Comparison of ENCODE assay signal across 8 cellular contexts in genomic region chr9:106878943-106879916, GRCh38. TPM values are rescaled to one million over a fixed set of nuclear protein-coding genes. Genes with fewer than 3 reads are reported as not detected.
A peak's percentile ranks its signal among the peaks of the same experiment; 100 is the strongest.
DNase-seq lines count a peak whose midpoint lies in the region; ATAC-seq and TF ChIP-seq lines count a peak whose summit lies in the region.

No MANE protein-coding gene starts in this region.

- peaks cover 4% of the 10 kb centered on the region for H4K20me1 ChIP-seq in neural cell (ENCODE audit: insufficient read depth)

- TF ChIP-seq CTCF in neural cell (IDR thresholded peaks at IDR 0.05; ENCODE audit: poor library complexity, severe bottlenecking) = no peak

- H3F3A ChIP-seq in neural cell (ENCODE audit: insufficient read depth, low read length, poor library complexity, severe bottlenecking) = no peaks in the 10 kb centered on the region

- H3K79me2 ChIP-seq in neural cell (replicated peaks; ENCODE audit: insufficient read depth, low read length) = peaks cover 95% of the 10 kb centered on the region

- DNase-seq in DMS153 treated with DMSO at 0.1 percent for 48 hours (lab: John Stamatoyannopoulos, UW; ENCODE audit: unreplicated experiment) = peak; percentile 70
- DNase-seq in NCI-H748 treated with DMSO at 0.1 percent for 48 hours (lab: John Stamatoyannopoulos, UW) = peak; percentile 56
- peak; percentile 97 for DNase-seq in fibroblast of gingiva (ENCODE audit: low read depth)
- DNase-seq in T-helper 2 cell treated with Interferon-gamma antibody and Interleukin-4, amounts not matched to agents 5 μg/mL and 100 μg/mL, for 36 hours (ENCODE audit: low spot score) = no peak
- DNase-seq in GM19238 (ENCODE audit: insufficient read length, low spot score) = no peak
- no peak for DNase-seq in activated T-helper 2 cell treated with anti-CD3 and anti-CD28 coated beads, Interferon-gamma antibody, Interleukin-2, Interleukin-4, amounts not matched to agents 10 μg/mL and 5 μg/mL and 100 μg/mL, durations not matched to agents 14 hours and 24 hours and 36 hours (ENCODE audit: low spot score)

- no peak for TF ChIP-seq EP300 in neural cell (conservative IDR thresholded peaks at IDR 0.05; ENCODE audit: poor library complexity, severe bottlenecking)

- no peak overlapping the region for H3K9ac ChIP-seq in neural cell (ENCODE audit: low read length)

- H2AFZ ChIP-seq in neural cell (ENCODE audit: low read depth, low read length) = no peak overlapping the region

- no peak overlapping the region for H3K4me3 Mint-ChIP-seq in T-helper 2 cell treated with Interferon-gamma antibody and Interleukin-4, amounts not matched to agents 5 μg/mL and 100 μg/mL, for 36 hours
- H3K4me3 Mint-ChIP-seq in activated T-helper 2 cell treated with anti-CD3 and anti-CD28 coated beads, Interferon-gamma antibody, Interleukin-2, Interleukin-4, amounts not matched to agents 10 μg/mL and 5 μg/mL and 100 μg/mL, durations not matched to agents 14 hours and 24 hours and 36 hours (ENCODE audit: low read depth) = no peak overlapping the region

- H3K27ac ChIP-seq in neural cell (ENCODE audit: low read length) = peak overlapping the region; percentile 17

- H3K9me3 Mint-ChIP-seq in T-helper 2 cell treated with Interferon-gamma antibody and Interleukin-4, amounts not matched to agents 5 μg/mL and 100 μg/mL, for 36 hours = peaks cover 3% of the 10 kb centered on the region
- H3K9me3 Mint-ChIP-seq in activated T-helper 2 cell treated with anti-CD3 and anti-CD28 coated beads, Interferon-gamma antibody, Interleukin-2, Interleukin-4, amounts not matched to agents 10 μg/mL and 5 μg/mL and 100 μg/mL, durations not matched to agents 14 hours and 24 hours and 36 hours = no peaks in the 10 kb centered on the region

- no peaks in the 10 kb centered on the region for H3K9me2 ChIP-seq in neural cell (ENCODE audit: insufficient read depth, low read length)

- H3K27me3 ChIP-seq in neural cell (ENCODE audit: insufficient read depth, low read depth, low read length) = no peaks in the 10 kb centered on the region

- H3K36me3 ChIP-seq in neural cell (ENCODE audit: insufficient read depth, low read length) = no peaks in the 10 kb centered on the region

- H3K4me2 ChIP-seq in neural cell (ENCODE audit: low read length) = no peak overlapping the region

- no peaks in the 10 kb centered on the region for H3K4me1 Mint-ChIP-seq in T-helper 2 cell treated with Interferon-gamma antibody and Interleukin-4, amounts not matched to agents 5 μg/mL and 100 μg/mL, for 36 hours (ENCODE audit: low read depth)
- H3K4me1 Mint-ChIP-seq in activated T-helper 2 cell treated with anti-CD3 and anti-CD28 coated beads, Interferon-gamma antibody, Interleukin-2, Interleukin-4, amounts not matched to agents 10 μg/mL and 5 μg/mL and 100 μg/mL, durations not matched to agents 14 hours and 24 hours and 36 hours (ENCODE audit: low read depth) = no peaks in the 10 kb centered on the region

- no peak overlapping the region for H3K27ac Mint-ChIP-seq in T-helper 2 cell treated with Interferon-gamma antibody and Interleukin-4, amounts not matched to agents 5 μg/mL and 100 μg/mL, for 36 hours
- H3K27ac Mint-ChIP-seq in activated T-helper 2 cell treated with anti-CD3 and anti-CD28 coated beads, Interferon-gamma antibody, Interleukin-2, Interleukin-4, amounts not matched to agents 10 μg/mL and 5 μg/mL and 100 μg/mL, durations not matched to agents 14 hours and 24 hours and 36 hours = no peak overlapping the region

- TF ChIP-seq RAD21 in neural cell (conservative IDR thresholded peaks at IDR 0.05) = no peak

- no peak for ATAC-seq in GM21619 (IDR thresholded peaks at IDR 0.05; ENCODE audit: unreplicated experiment)

- intact Hi-C loops in activated T-helper 2 cell treated with anti-CD3 and anti-CD28 coated beads, Interferon-gamma antibody, Interleukin-2, Interleukin-4, amounts not matched to agents 10 μg/mL and 5 μg/mL and 100 μg/mL, durations not matched to agents 14 hours and 24 hours and 36 hours (cut with micrococcal nuclease) = no loop called here

- no peaks in the 10 kb centered on the region for H3K9me3 ChIP-seq in neural cell (ENCODE audit: low read length)

- H3K4me3 ChIP-seq in neural cell (ENCODE audit: low read length) = peak overlapping the region; percentile 28

- no peaks in the 10 kb centered on the region for H3K36me3 Mint-ChIP-seq in T-helper 2 cell treated with Interferon-gamma antibody and Interleukin-4, amounts not matched to agents 5 μg/mL and 100 μg/mL, for 36 hours (ENCODE audit: low read depth)
- H3K36me3 Mint-ChIP-seq in activated T-helper 2 cell treated with anti-CD3 and anti-CD28 coated beads, Interferon-gamma antibody, Interleukin-2, Interleukin-4, amounts not matched to agents 10 μg/mL and 5 μg/mL and 100 μg/mL, durations not matched to agents 14 hours and 24 hours and 36 hours (ENCODE audit: low read depth) = no peaks in the 10 kb centered on the region

- no peaks in the 10 kb centered on the region for H3K27me3 Mint-ChIP-seq in T-helper 2 cell treated with Interferon-gamma antibody and Interleukin-4, amounts not matched to agents 5 μg/mL and 100 μg/mL, for 36 hours (ENCODE audit: low read depth)
- no peaks in the 10 kb centered on the region for H3K27me3 Mint-ChIP-seq in activated T-helper 2 cell treated with anti-CD3 and anti-CD28 coated beads, Interferon-gamma antibody, Interleukin-2, Interleukin-4, amounts not matched to agents 10 μg/mL and 5 μg/mL and 100 μg/mL, durations not matched to agents 14 hours and 24 hours and 36 hours (ENCODE audit: low read depth)

TF ChIP-seq in neural cell, 6 proteins besides CTCF, POLR2A, EP300 and RAD21:
- TF ChIP-seq MXI1 (conservative IDR thresholded peaks at IDR 0.05; ENCODE audit: poor library complexity, severe bottlenecking) (no peak), EZH2 (IDR thresholded peaks at IDR 0.05; ENCODE audit: borderline replicate concordance, insufficient read depth, low read length, poor library complexity, severe bottlenecking) (no peak), POLR2AphosphoS5 (IDR thresholded peaks at IDR 0.05) (no peak), SMC3 (conservative IDR thresholded peaks at IDR 0.05; ENCODE audit: poor library complexity) (no peak), REST (IDR thresholded peaks at IDR 0.05; ENCODE audit: borderline replicate concordance) (no peak), TAF1 (IDR thresholded peaks at IDR 0.05; ENCODE audit: low read depth) (no peak)
TF ChIP-seq in neural cell: peak in this region for 0.

RNA-seq across cellular contexts. Expression of gene ZNF462, which starts 16.3 kb away (rescaled TPM):
- polyA plus RNA-seq in neural cell = 9.1 and 15.8 TPM in 2 replicates
- 149 and 177 TPM in 2 replicates for polyA minus RNA-seq in neural cell
- 0.09 and 0.11 TPM in 2 replicates for total RNA-seq in activated T-helper 2 cell treated with anti-CD3 and anti-CD28 coated beads, Interferon-gamma antibody, Interleukin-2, Interleukin-4, amounts not matched to agents 10 μg/mL and 5 μg/mL and 100 μg/mL, durations not matched to agents 14 hours and 24 hours and 36 hours

Comparison
In these comparisons a context has a peak if more than half of its experiments do, and no peak if none do; other contexts are left out.
1. DNase-seq: peak in DMS153 treated with DMSO at 0.1 percent for 48 hours (single experiment), NCI-H748 treated with DMSO at 0.1 percent for 48 hours (single experiment) and fibroblast of gingiva (single experiment); none in T-helper 2 cell treated with Interferon-gamma antibody and Interleukin-4, amounts not matched to agents 5 μg/mL and 100 μg/mL, for 36 hours (single experiment), GM19238 (single experiment) and activated T-helper 2 cell treated with anti-CD3 and anti-CD28 coated beads, Interferon-gamma antibody, Interleukin-2, Interleukin-4, amounts not matched to agents 10 μg/mL and 5 μg/mL and 100 μg/mL, durations not matched to agents 14 hours and 24 hours and 36 hours (single experiment).